In genomic region chr15:44300567-44300966, GRCh38 we compare ENCODE assay signal across 15 cellular contexts. TPM values are rescaled to one million over a fixed set of nuclear protein-coding genes. Genes with fewer than 3 reads are reported as not detected.
DNase-seq lines count a peak whose midpoint lies in the region; ATAC-seq and TF ChIP-seq lines count a peak whose summit lies in the region.
"Had no signal": no experiment of that assay in that cellular context is flagged by ENCODE, and none has a peak within 500 bp of the region (broad histone marks: within the 10 kb centered on the region; RNA-seq: fewer than 3 reads in every experiment).

No MANE protein-coding gene starts in this region.

- ATAC-seq in HG03354 (IDR thresholded peaks at IDR 0.05; ENCODE audit: poor library complexity, severe bottlenecking, unreplicated experiment) (peak; percentile 40), activated B cell treated with CpG ODN at 0.5 μM for 24 hours (ENCODE audit: low read depth) (peak; percentile 46), lower lobe of right lung (no peak)
- ATAC-seq: SK-N-SH treated with all-trans-retinoic acid at 6 μM for 48 hours had no signal

- H3K27me3 ChIP-seq in spleen (replicated peaks in 1 of 7), result no peaks in the 10 kb centered on the region
- no peaks in the 10 kb centered on the region for H3K27me3 ChIP-seq in lower lobe of right lung (ENCODE audit: low read depth)

- no peaks in the 10 kb centered on the region for H3K27me3 Mint-ChIP-seq in activated B cell treated with CpG ODN at 0.5 μM for 24 hours

- no peaks in the 10 kb centered on the region for H3K9me3 Mint-ChIP-seq in activated B cell treated with CpG ODN at 0.5 μM for 24 hours
- H3K9me3 Mint-ChIP-seq: HFFc6 had no signal

- peak overlapping the region; percentile 79 for H3K27ac Mint-ChIP-seq in activated B cell treated with CpG ODN at 0.5 μM for 24 hours

- peaks cover 10% of the 10 kb centered on the region for H3K36me3 Mint-ChIP-seq in activated B cell treated with CpG ODN at 0.5 μM for 24 hours (ENCODE audit: low read depth)

- TF ChIP-seq POLR2A in spleen (IDR thresholded peaks at IDR 0.05), result no peak

- DNase-seq in NOMO-1 treated with dmso at 0.1 percent for 144 hours (lab: John Stamatoyannopoulos, UW; ENCODE audit: unreplicated experiment), result peak; percentile 44
- no peak for DNase-seq in activated B cell treated with CpG ODN at 0.5 μM for 24 hours
- DNase-seq in spleen, result no peak
- DNase-seq in NCI-H526 (lab: John Stamatoyannopoulos, UW), result no peak
- DNase-seq in lower lobe of right lung, result no peak
- DNase-seq in NCI-H1105 treated with DMSO at 0.1 percent for 48 hours (lab: John Stamatoyannopoulos, UW), result no peak
- DNase-seq in DMS 273 (lab: John Stamatoyannopoulos, UW; ENCODE audit: unreplicated experiment), result no peak
- DNase-seq: DMS 273 treated with DMSO at 0.1 percent for 48 hours, HFFc6, NCI-H1417 treated with DMSO at 0.1 percent for 48 hours had no signal

- peaks cover 11 to 50% (median 34%) of the 10 kb centered on the region in 6 donors for H3K4me1 ChIP-seq in spleen
- H3K4me1 ChIP-seq in lower lobe of right lung, result peaks cover 31% of the 10 kb centered on the region

- H3K36me3 ChIP-seq in spleen, result peaks cover 0 to 4% (median 0%) of the 10 kb centered on the region in 6 donors
- H3K36me3 ChIP-seq in lower lobe of right lung, result no peaks in the 10 kb centered on the region
- H3K36me3 ChIP-seq: thoracic aorta had no signal

- H3K4me1 Mint-ChIP-seq in activated B cell treated with CpG ODN at 0.5 μM for 24 hours, result peaks cover 49% of the 10 kb centered on the region

- H3K4me3 ChIP-seq in spleen, result no peak overlapping the region
- H3K4me3 ChIP-seq in lower lobe of right lung, result no peak overlapping the region
- H3K4me3 ChIP-seq: thoracic aorta had no signal

- no peak overlapping the region for H3K4me3 Mint-ChIP-seq in activated B cell treated with CpG ODN at 0.5 μM for 24 hours
- H3K4me3 Mint-ChIP-seq: HFFc6 had no signal

- CTCF ChIA-PET in activated B cell treated with CpG ODN at 0.5 μM for 24 hours (lab: Charles Lee), result interaction anchor here (1.0 to 1.9 kb wide), 3 partner anchors 9 to 11 kb away, joined by 3 to 4 read pairs (median 3); no protein-coding TSS in a partner anchor

- H3K9me3 ChIP-seq in spleen (no peaks in the 10 kb centered on the region), lower lobe of right lung (no peaks in the 10 kb centered on the region)
- H3K9me3 ChIP-seq: thoracic aorta had no signal

- no peak for TF ChIP-seq CTCF in activated B cell treated with CpG ODN at 0.5 μM for 24 hours (IDR thresholded peaks at IDR 0.05)
- no peak for TF ChIP-seq CTCF in spleen (IDR thresholded peaks at IDR 0.05 in 8 of 11, conservative IDR thresholded peaks at IDR 0.05 in 3 of 11)
- no peak for TF ChIP-seq CTCF in lower lobe of right lung (IDR thresholded peaks at IDR 0.05)

- POLR2A ChIA-PET in activated B cell treated with CpG ODN at 0.5 μM for 24 hours (lab: Charles Lee), result interaction anchor here (0.8 to 1.8 kb wide), 2 partner anchors 10 to 12 kb away, joined by 7 to 30 read pairs; partner anchors contain the start of gene GOLM2

- intact Hi-C loops in activated B cell treated with CpG ODN at 0.5 μM for 24 hours (cut with micrococcal nuclease), result no loop called here
- intact Hi-C loops in spleen (cut with DNase I; ENCODE audit: low total_unique reads), result no loop called here
- intact Hi-C loops in lower lobe of right lung (cut with DNase I), result no loop called here

- peak overlapping the region in 5 of 8 donors; percentile 33 to 55 (median 38) for H3K27ac ChIP-seq in spleen
- H3K27ac ChIP-seq in lower lobe of right lung, result no peak overlapping the region
- H3K27ac ChIP-seq: parathyroid adenoma, thoracic aorta, VCaP had no signal

RNA-seq across cellular contexts. Expression of gene GOLM2, which starts 12.0 kb away (rescaled TPM):
- 46.9 and 55.0 TPM in 2 replicates for total RNA-seq in activated B cell treated with CpG ODN at 0.5 μM for 24 hours
- total RNA-seq in spleen, result 10 to 100 TPM; 65.8 to 84.3 (median 73.1) TPM
- polyA plus RNA-seq in spleen, result 10 to 100 TPM; 21.5 to 27.8 (median 26.1) TPM
- 76.5 TPM for total RNA-seq in lower lobe of right lung

Comparison
In these comparisons a context has a peak if more than half of its experiments do, and no peak if none do; other contexts are left out.
1. ATAC-seq: peak in HG03354 (single experiment) and activated B cell treated with CpG ODN at 0.5 μM for 24 hours (single experiment); none in lower lobe of right lung (0 of 2).